6 cellular contexts compared by ENCODE assay signal in the genomic region with DNA sequence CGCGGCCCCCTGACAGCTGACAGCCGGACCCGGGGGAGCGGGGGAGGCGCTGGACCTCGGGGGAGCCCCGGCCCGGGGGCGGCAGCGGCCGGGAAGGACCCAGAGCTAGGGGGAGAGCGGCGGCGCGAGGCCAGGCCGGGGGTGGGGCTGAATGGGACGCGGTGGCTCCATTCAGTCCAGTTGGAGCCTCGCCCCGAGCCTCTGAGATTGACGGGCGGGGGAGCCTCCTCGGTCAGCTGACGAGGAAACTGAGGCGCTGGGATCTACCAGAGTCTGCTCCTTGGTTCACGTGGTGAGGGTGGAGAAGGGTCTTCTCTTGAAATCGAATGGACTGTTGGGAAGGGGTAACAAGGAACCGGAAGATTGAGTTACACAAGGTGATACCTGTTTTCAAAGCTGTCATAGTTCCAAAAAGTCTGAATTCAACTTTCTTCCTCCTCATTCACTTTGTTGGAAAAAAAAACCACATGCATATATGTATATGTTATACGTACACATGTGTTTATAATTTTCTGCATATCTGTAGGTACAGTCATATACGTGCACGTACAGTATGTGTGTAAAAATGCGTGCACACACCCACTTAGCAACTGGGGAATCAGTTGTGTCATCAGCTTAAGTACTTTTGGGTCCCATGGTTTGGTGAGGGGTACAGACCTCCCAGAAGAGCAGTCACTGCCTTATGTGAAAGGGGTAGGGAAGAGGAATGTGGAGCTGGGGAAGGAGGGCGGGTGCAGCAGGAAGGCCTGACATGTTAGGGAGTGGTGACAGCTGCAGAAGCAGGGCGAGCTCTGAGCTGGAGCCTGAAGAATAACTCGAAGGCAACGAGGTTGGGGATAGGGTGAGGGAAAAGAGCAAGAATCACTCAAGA. TPM values are rescaled to one million over a fixed set of nuclear protein-coding genes. Genes with fewer than 3 reads are reported as not detected.
DNase-seq lines count a peak whose midpoint lies in the region; ATAC-seq and TF ChIP-seq lines count a peak whose summit lies in the region.

No MANE protein-coding gene starts in this region.

- CTCF ChIA-PET in activated CD8-positive, alpha-beta T cell treated with anti-CD3 and anti-CD28 coated beads for 36 hours (lab: Charles Lee): interaction anchor here (0.8 to 3.7 kb wide), 3 partner anchors 66 to 236 kb away, joined by 4 to 30 read pairs (median 4); no protein-coding TSS in a partner anchor

- H3K27me3 Mint-ChIP-seq in activated CD8-positive, alpha-beta T cell treated with anti-CD3 and anti-CD28 coated beads for 36 hours: no peaks in the 10 kb centered on the region

- ATAC-seq in GM18499 (IDR thresholded peaks at IDR 0.05; ENCODE audit: insufficient read depth, unreplicated experiment) (peak; percentile 12), HG02763 (IDR thresholded peaks at IDR 0.05; ENCODE audit: unreplicated experiment) (no peak)
- ATAC-seq in activated CD8-positive, alpha-beta T cell treated with anti-CD3 and anti-CD28 coated beads for 36 hours: peak; percentile 1

- H3K36me3 Mint-ChIP-seq in activated CD8-positive, alpha-beta T cell treated with anti-CD3 and anti-CD28 coated beads for 36 hours (ENCODE audit: low read depth): peaks cover 10% of the 10 kb centered on the region

- no peak for DNase-seq in activated CD8-positive, alpha-beta T cell treated with anti-CD3 and anti-CD28 coated beads for 36 hours
- DNase-seq in lower leg skin (ENCODE audit: low spot score in 2 of 2): peak in 1 of 2 donors; percentile 27
- no peak for DNase-seq in activated gamma-delta T cell (lab: John Stamatoyannopoulos, UW)
- DNase-seq in germinal center (ENCODE audit: low spot score): no peak

- H3K9me3 Mint-ChIP-seq in activated CD8-positive, alpha-beta T cell treated with anti-CD3 and anti-CD28 coated beads for 36 hours: no peaks in the 10 kb centered on the region

- H3K4me3 Mint-ChIP-seq in activated CD8-positive, alpha-beta T cell treated with anti-CD3 and anti-CD28 coated beads for 36 hours: peak overlapping the region; percentile 86

- POLR2A ChIA-PET in activated CD8-positive, alpha-beta T cell treated with anti-CD3 and anti-CD28 coated beads for 36 hours (lab: Charles Lee): interaction anchor here (0.9 to 3.8 kb wide), 14 partner anchors 8 to 708 kb away, joined by 3 to 24 read pairs (median 4); a partner anchor contains a TSS

- 7 to 11% methylated on average over 24 to 28 of the region's 37 CpGs for WGBS in lower leg skin, 2 donors

- no peak for TF ChIP-seq CTCF in activated CD8-positive, alpha-beta T cell treated with anti-CD3 and anti-CD28 coated beads for 36 hours (IDR thresholded peaks at IDR 0.05)
- no peak for TF ChIP-seq CTCF in lower leg skin (IDR thresholded peaks at IDR 0.05)

- H3K4me1 Mint-ChIP-seq in activated CD8-positive, alpha-beta T cell treated with anti-CD3 and anti-CD28 coated beads for 36 hours (ENCODE audit: low read depth): peaks cover 50% of the 10 kb centered on the region

- intact Hi-C loops in activated CD8-positive, alpha-beta T cell treated with anti-CD3 and anti-CD28 coated beads for 36 hours (cut with micrococcal nuclease): no loop called here
- intact Hi-C loops in lower leg skin (cut with DNase I; ENCODE audit: low total_unique reads): no loop called here

- peak overlapping the region; percentile 93 for H3K4me3 ChIP-seq in lower leg skin (ENCODE audit: low read depth, poor library complexity, severe bottlenecking)

- H3K27ac Mint-ChIP-seq in activated CD8-positive, alpha-beta T cell treated with anti-CD3 and anti-CD28 coated beads for 36 hours: peak overlapping the region; percentile 90

- TF ChIP-seq POLR2A in lower leg skin (IDR thresholded peaks at IDR 0.05): no peak

RNA-seq across cellular contexts. Expression of a gene that starts 0.6 kb away (rescaled TPM):
- total RNA-seq in activated CD8-positive, alpha-beta T cell treated with anti-CD3 and anti-CD28 coated beads for 36 hours: 10 to 100 TPM; 82.9 to 88.7 TPM
- total RNA-seq in lower leg skin: 10 to 100 TPM; 36.8 to 68.7 (median 56.4) TPM

RNA-seq across cellular contexts. Expression of a gene that starts 1.6 kb away (rescaled TPM):
- 10 to 100 TPM; 71.3 to 74.8 TPM for total RNA-seq in activated CD8-positive, alpha-beta T cell treated with anti-CD3 and anti-CD28 coated beads for 36 hours
- 10 to 100 TPM in 1 of 4 donors, 1 to 10 TPM in 3; 4.8 to 11.9 (median 6.5) TPM for total RNA-seq in lower leg skin

RNA-seq across cellular contexts. Expression of a gene that starts 37.6 kb away (rescaled TPM):
- 1 to 10 TPM; 5.1 to 5.4 TPM for total RNA-seq in activated CD8-positive, alpha-beta T cell treated with anti-CD3 and anti-CD28 coated beads for 36 hours
- under 1 TPM; 0.19 to 0.67 (median 0.35) TPM for total RNA-seq in lower leg skin

RNA-seq across cellular contexts. Expression of a gene that starts 48.8 kb away (rescaled TPM):
- total RNA-seq in activated CD8-positive, alpha-beta T cell treated with anti-CD3 and anti-CD28 coated beads for 36 hours: 10 to 100 TPM; 33.2 to 36.6 TPM
- 10 to 100 TPM; 26.4 to 58.2 (median 44.7) TPM for total RNA-seq in lower leg skin

Comparison
In these comparisons a context has a peak if more than half of its experiments do, and no peak if none do; other contexts are left out.
1. RNA of a gene that starts 1.6 kb away (total RNA-seq): 71.3 to 74.8 TPM in activated CD8-positive, alpha-beta T cell treated with anti-CD3 and anti-CD28 coated beads for 36 hours; 4.8 to 11.9 TPM in lower leg skin; every median in the first group is over 4 times any median in the second.